ENCODE assay signal across 9 cellular contexts in the genomic region with DNA sequence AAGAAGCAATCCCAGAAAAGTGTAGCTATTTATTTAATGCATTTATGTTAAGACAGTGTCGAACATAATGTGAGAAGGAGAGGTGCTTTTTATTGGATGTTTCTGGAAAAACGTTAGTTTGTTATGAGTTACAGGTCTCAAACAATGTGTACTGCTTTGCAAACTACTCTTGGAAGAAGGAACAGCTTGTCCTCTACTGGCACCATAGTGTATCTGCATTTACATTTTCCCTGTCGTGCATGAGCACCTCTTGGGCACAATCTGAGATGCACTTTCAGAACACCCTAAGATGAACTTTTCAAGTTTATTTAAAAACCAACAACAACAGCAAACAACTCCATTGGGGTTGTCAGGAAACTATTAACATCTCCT. TPM values are rescaled to one million over a fixed set of nuclear protein-coding genes. Genes with fewer than 3 reads are reported as not detected.
DNase-seq lines count a peak whose midpoint lies in the region; ATAC-seq and TF ChIP-seq lines count a peak whose summit lies in the region.
"Had no signal": no experiment of that assay in that cellular context is flagged by ENCODE, and none has a peak within 500 bp of the region (broad histone marks: within the 10 kb centered on the region; RNA-seq: fewer than 3 reads in every experiment).

No MANE protein-coding gene starts in this region.

- no peaks in the 10 kb centered on the region for H3K27me3 ChIP-seq in adipocyte (replicated peaks; ENCODE audit: control insufficient read depth, insufficient read depth, low read length)

- H3K36me3 ChIP-seq in adipocyte (ENCODE audit: control insufficient read depth, insufficient read depth, low read length, severe bottlenecking), result peaks cover 9% of the 10 kb centered on the region

- peaks cover 0 to 3% of the 10 kb centered on the region in 2 donors for H3K4me1 Mint-ChIP-seq in natural killer cell

- no peak overlapping the region for H3K4me3 ChIP-seq in adipocyte (ENCODE audit: low read length)

- no peaks in the 10 kb centered on the region for H3K9me3 ChIP-seq in adipocyte (ENCODE audit: control insufficient read depth, low read length)

- TF ChIP-seq CTCF in natural killer cell (IDR thresholded peaks at IDR 0.05), result no peak

- intact Hi-C loops in natural killer cell (cut with micrococcal nuclease), result no loop called here

- no peak overlapping the region for H3K4me3 Mint-ChIP-seq in natural killer cell
- H3K4me3 Mint-ChIP-seq: activated T-helper 1 cell treated with anti-CD3 and anti-CD28 coated beads, Interleukin-12 subunit alpha, Interleukin-12 subunit beta, Interleukin-2, Interleukin-4 antibody, amounts not matched to agents 30 ng/mL and 10 ng/mL and 1 ng/mL, durations not matched to agents 14 hours and 24 hours and 36 hours had no signal

- no peak overlapping the region for H3K27ac Mint-ChIP-seq in natural killer cell
- H3K27ac Mint-ChIP-seq: activated T-helper 1 cell treated with anti-CD3 and anti-CD28 coated beads, Interleukin-12 subunit alpha, Interleukin-12 subunit beta, Interleukin-2, Interleukin-4 antibody, amounts not matched to agents 30 ng/mL and 10 ng/mL and 1 ng/mL, durations not matched to agents 14 hours and 24 hours and 36 hours had no signal

- H3K4me1 ChIP-seq in adipocyte (ENCODE audit: control insufficient read depth, insufficient read depth, low read length), result no peaks in the 10 kb centered on the region

- H3K9me3 Mint-ChIP-seq in natural killer cell, result no peaks in the 10 kb centered on the region
- H3K9me3 Mint-ChIP-seq: activated T-helper 1 cell treated with anti-CD3 and anti-CD28 coated beads, Interleukin-12 subunit alpha, Interleukin-12 subunit beta, Interleukin-2, Interleukin-4 antibody, amounts not matched to agents 30 ng/mL and 10 ng/mL and 1 ng/mL, durations not matched to agents 14 hours and 24 hours and 36 hours had no signal

- ATAC-seq in left lobe of liver (peak; percentile 93), HG03460 (IDR thresholded peaks at IDR 0.05; ENCODE audit: unreplicated experiment) (no peak), GM21528 (IDR thresholded peaks at IDR 0.05; ENCODE audit: low FRiP score, unreplicated experiment) (no peak), natural killer cell (no peak)

- H3K36me3 Mint-ChIP-seq in natural killer cell, result no peaks in the 10 kb centered on the region

- DNase-seq in AG20443 (ENCODE audit: low spot score) (peak; percentile 22), HCEC 1CT (peak; percentile 28), adipocyte (ENCODE audit: low read depth) (peak; percentile 64), left lobe of liver (ENCODE audit: low spot score) (no peak), SHP77 treated with DMSO at 0.1 percent for 48 hours (lab: John Stamatoyannopoulos, UW) (no peak), natural killer cell (no peak)

- no peak overlapping the region for H3K9ac ChIP-seq in adipocyte (ENCODE audit: low read length)

- H3K27me3 Mint-ChIP-seq in natural killer cell (ENCODE audit: low read depth in 2 of 2), result no peaks in the 10 kb centered on the region

RNA-seq across cellular contexts. Expression of gene CCNYL1, which starts 22.8 kb away (rescaled TPM):
- total RNA-seq in left lobe of liver, result 9.2 TPM
- 10 to 100 TPM in 2 of 3 donors, 1 to 10 TPM in 1; 7.9 to 11.7 (median 10.2) TPM for total RNA-seq in natural killer cell

RNA-seq across cellular contexts. Expression of gene FZD5, which starts 35.5 kb away (rescaled TPM):
- 32.9 TPM for total RNA-seq in left lobe of liver
- 1 to 10 TPM in 1 of 3 donors, under 1 TPM in 2; 0.38 to 1.0 (median 0.42) TPM for total RNA-seq in natural killer cell

Comparison
In these comparisons a context has a peak if more than half of its experiments do, and no peak if none do; other contexts are left out.
1. DNase-seq: peak in AG20443 (single experiment), HCEC 1CT (single experiment) and adipocyte (single experiment); none in left lobe of liver (single experiment), SHP77 treated with DMSO at 0.1 percent for 48 hours (single experiment) and natural killer cell (single experiment).
2. RNA of gene FZD5, which starts 35.5 kb away (total RNA-seq): 32.9 TPM in left lobe of liver (single experiment); 0.38 to 1.0 TPM in natural killer cell; every median in the first group is over 10 times any median in the second.